In genomic region chr11:64569300-64569970, GRCh38 we compare ENCODE assay signal across 24 cellular contexts. TPM values are rescaled to one million over a fixed set of nuclear protein-coding genes. Genes with fewer than 3 reads are reported as not detected.
"Had no signal": no experiment of that assay in that cellular context is flagged by ENCODE, and none has a peak within 500 bp of the region (broad histone marks: within the 10 kb centered on the region; RNA-seq: fewer than 3 reads in every experiment).

No MANE protein-coding gene starts in this region.

- DNase-seq: activated CD4-positive, alpha-beta T cell treated with anti-CD3 and anti-CD28 coated beads for 48 hours; activated CD8-positive, alpha-beta memory T cell treated with anti-CD3 and anti-CD28 coated beads, Interleukin-2, amount 50 U/mL, for 4 hours; activated CD8-positive, alpha-beta T cell treated with anti-CD3 and anti-CD28 coated beads, Interleukin-2, amount 10 ng/mL, durations not matched to agents 7 days and 5 days; activated gamma-delta T cell treated with Interleukin-2 at 50 U/mL for 16 hours; activated T-cell treated with anti-CD3 and anti-CD28 coated beads, Interleukin-2, amount 50 U/mL, for 48 hours; amygdala; cortex of kidney; effector CD4-positive, alpha-beta T cell; mesendoderm; nephron progenitor cell; stimulated activated CD4-positive, alpha-beta T cell treated with anti-CD3 and anti-CD28 coated beads, Interleukin-1b, Interleukin-23, amount 100 ng/mL, for 48 hours; T-helper 17 cell; uterus had no signal

- H3K4me1 Mint-ChIP-seq: central memory CD8-positive, alpha-beta T cell had no signal

- H3K4me2 ChIP-seq: hepatocyte had no signal

- H3K4me3 ChIP-seq: esophagus muscularis mucosa, hepatocyte, left lung, thoracic aorta, uterus had no signal

- H3K27me3 ChIP-seq: esophagus muscularis mucosa, hepatocyte, uterus had no signal

- H3K9me3 Mint-ChIP-seq: central memory CD8-positive, alpha-beta T cell; nephron progenitor cell; WTC11 had no signal

- ATAC-seq: activated CD8-positive, alpha-beta T cell treated with anti-CD3 and anti-CD28 coated beads, Interleukin-2, amount 10 ng/mL, durations not matched to agents 7 days and 5 days; left lung; sciatic nerve; T-helper 17 cell; WTC11 had no signal

- H3K27ac ChIP-seq: esophagus muscularis mucosa, hepatocyte, left lung, thoracic aorta, uterus had no signal

- H3K9me3 ChIP-seq: esophagus muscularis mucosa, left lung, thoracic aorta, uterus had no signal

- H3K36me3 Mint-ChIP-seq: activated naive CD8-positive, alpha-beta T cell; brain; WTC11 had no signal

- H3K27ac Mint-ChIP-seq: activated CD8-positive, alpha-beta T cell treated with anti-CD3 and anti-CD28 coated beads, Interleukin-2, amount 10 ng/mL, durations not matched to agents 7 days and 5 days; activated naive CD8-positive, alpha-beta T cell; nephron progenitor cell; T-helper 17 cell; WTC11 had no signal

- H2AFZ ChIP-seq: hepatocyte had no signal

- H3K36me3 ChIP-seq: esophagus muscularis mucosa, left lung, thoracic aorta, uterus had no signal

- H3K27me3 Mint-ChIP-seq: activated naive CD8-positive, alpha-beta T cell had no signal

- H3K4me3 Mint-ChIP-seq: activated CD8-positive, alpha-beta T cell treated with anti-CD3 and anti-CD28 coated beads, Interleukin-2, amount 10 ng/mL, durations not matched to agents 7 days and 5 days; activated naive CD8-positive, alpha-beta T cell; brain; central memory CD8-positive, alpha-beta T cell; nephron progenitor cell; T-helper 17 cell; WTC11 had no signal

- H3K4me1 ChIP-seq: left lung had no signal

RNA-seq across cellular contexts. Expression of gene SLC22A11, which starts 13.7 kb away (rescaled TPM):
- total RNA-seq: activated CD8-positive, alpha-beta T cell treated with anti-CD3 and anti-CD28 coated beads, Interleukin-2, amount 10 ng/mL, durations not matched to agents 7 days and 5 days; esophagus muscularis mucosa; left lung; osteoblast; pulmonary artery endothelial cell; sciatic nerve; T-helper 17 cell; thoracic aorta; WTC11 had no signal

RNA-seq across cellular contexts. Expression of gene SLC22A12, which starts 21.6 kb away (rescaled TPM):
- total RNA-seq: activated CD8-positive, alpha-beta T cell treated with anti-CD3 and anti-CD28 coated beads, Interleukin-2, amount 10 ng/mL, durations not matched to agents 7 days and 5 days; esophagus muscularis mucosa; hepatocyte; left lung; osteoblast; pulmonary artery endothelial cell; sciatic nerve; T-helper 17 cell; thoracic aorta; uterus; WTC11 had no signal
